ENCODE assay signal across 31 cellular contexts in genomic region chr20:15784020-15784419, GRCh38.
"Had no signal": no experiment of that assay in that cellular context is flagged by ENCODE, and none has a peak within 500 bp of the region (broad histone marks: within the 10 kb centered on the region; RNA-seq: fewer than 3 reads in every experiment).

No MANE protein-coding gene starts in this region.

- H3K9me3 ChIP-seq: adrenal gland, body of pancreas, colonic mucosa, esophagus squamous epithelium had no signal

- ATAC-seq: activated CD4-positive, alpha-beta T cell treated with anti-CD3 and anti-CD28 coated beads for 36 hours; activated CD8-positive, alpha-beta memory T cell treated with anti-CD3 and anti-CD28 coated beads, Interleukin-2, amount 10 ng/mL, durations not matched to agents 7 days and 5 days; activated CD8-positive, alpha-beta T cell treated with anti-CD3 and anti-CD28 coated beads, Interleukin-2, amount 10 ng/mL, durations not matched to agents 7 days and 5 days; activated naive CD8-positive, alpha-beta T cell treated with anti-CD3 and anti-CD28 coated beads, Interleukin-2, amount 50 U/mL, for 24 hours; body of pancreas; T-helper 17 cell had no signal

- DNase-seq: activated CD4-positive, alpha-beta memory T cell treated with anti-CD3 and anti-CD28 coated beads for 36 hours; activated CD4-positive, alpha-beta T cell treated with anti-CD3 and anti-CD28 coated beads for 36 hours; activated CD4-positive, alpha-beta T cell treated with anti-CD3 and anti-CD28 coated beads, Interleukin-2, amount 10 ng/mL, durations not matched to agents 24 days and 14 days; activated CD4-positive, CD25-positive, alpha-beta regulatory T cell; activated CD4-positive, CD25-positive, alpha-beta regulatory T cell treated with anti-CD3 and anti-CD28 coated beads, Interleukin-2, amount 50 U/mL, for 72 hours; activated CD8-positive, alpha-beta memory T cell treated with anti-CD3 and anti-CD28 coated beads, Interleukin-2, amount 10 ng/mL, durations not matched to agents 7 days and 5 days; activated CD8-positive, alpha-beta memory T cell treated with anti-CD3 and anti-CD28 coated beads, Interleukin-2, amount 50 U/mL, for 4 hours; activated CD8-positive, alpha-beta T cell treated with anti-CD3 and anti-CD28 coated beads, Interleukin-2, amount 10 ng/mL, durations not matched to agents 7 days and 5 days; activated effector memory CD4-positive, alpha-beta T cell treated with anti-CD3 and anti-CD28 coated beads, Interleukin-2, amount 50 U/mL, for 16 hours; activated naive CD4-positive, alpha-beta T cell treated with anti-CD3 and anti-CD28 coated beads for 36 hours; activated naive CD8-positive, alpha-beta T cell treated with anti-CD3 and anti-CD28 coated beads for 36 hours; activated naive CD8-positive, alpha-beta T cell treated with anti-CD3 and anti-CD28 coated beads, Interleukin-2, amount 50 U/mL, for 24 hours; activated T-cell treated with anti-CD3 and anti-CD28 coated beads, Interleukin-2, amount 50 U/mL, for 1 hour; activated T-cell treated with anti-CD3 and anti-CD28 coated beads, Interleukin-2, amount 50 U/mL, for 48 hours; adrenal gland; amygdala; aorta; body of pancreas; central memory CD4-positive, alpha-beta T cell; cerebellar nuclear complex; colonic mucosa; effector CD8-positive, alpha-beta T cell; erythroblast; esophagus squamous epithelium; head of caudate nucleus; T-helper 1 cell; T-helper 17 cell; T1000 had no signal

- H3K27ac ChIP-seq: adrenal gland, body of pancreas, cardiac muscle cell, colonic mucosa, esophagus squamous epithelium had no signal

- H3K4me1 ChIP-seq: adrenal gland, colonic mucosa, esophagus squamous epithelium had no signal

- H3K4me3 ChIP-seq: adrenal gland, body of pancreas, cardiac muscle cell, colonic mucosa, esophagus squamous epithelium had no signal

- H3K36me3 ChIP-seq: adrenal gland, cardiac muscle cell, colonic mucosa, esophagus squamous epithelium had no signal

- H3K27me3 ChIP-seq: adrenal gland, body of pancreas, cardiac muscle cell, colonic mucosa, esophagus squamous epithelium had no signal

- FAIRE-seq: endometrium, endothelial cell of umbilical vein had no signal
